Comparison of ENCODE assay signal across 8 cellular contexts in the genomic region with DNA sequence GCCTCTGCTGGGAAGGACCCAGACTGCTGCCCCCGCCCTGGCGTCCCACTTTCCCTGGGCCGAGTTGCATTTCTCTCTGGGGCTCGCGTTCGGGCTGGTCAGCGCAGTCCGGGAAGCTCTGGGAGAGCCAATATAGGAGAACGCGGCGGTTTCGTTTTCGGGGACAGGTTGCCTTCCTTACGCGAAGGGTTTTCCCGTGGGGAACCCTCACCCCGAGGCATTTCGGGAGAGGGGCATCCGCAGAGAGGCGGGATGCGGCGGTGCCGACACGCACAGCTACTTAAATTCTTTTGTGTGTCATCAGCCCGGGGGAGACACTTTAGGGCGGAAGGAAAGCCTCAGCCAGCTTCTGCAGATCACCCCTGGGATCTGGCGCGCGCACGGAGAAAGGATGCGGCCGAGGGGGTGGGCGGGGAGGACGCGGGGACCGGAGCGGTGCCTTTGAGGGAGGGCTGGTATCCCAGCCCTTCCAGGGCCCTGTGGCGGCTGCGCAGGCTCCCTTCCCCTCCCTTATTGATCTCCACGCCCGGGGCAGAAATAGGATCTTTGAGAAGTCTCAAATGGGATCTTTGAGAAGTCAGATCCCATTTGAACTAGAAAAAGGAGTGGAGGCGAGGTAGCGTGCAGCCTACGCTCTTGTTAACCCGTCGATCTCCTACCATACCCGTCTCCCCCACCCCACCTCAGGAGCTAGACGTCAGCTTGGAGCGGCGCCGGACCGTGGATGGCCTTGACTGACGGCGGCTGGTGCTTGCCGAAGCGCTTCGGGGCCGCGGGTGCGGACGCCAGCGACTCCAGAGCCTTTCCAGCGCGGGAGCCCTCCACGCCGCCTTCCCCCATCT. TPM values are rescaled to one million over a fixed set of nuclear protein-coding genes. Genes with fewer than 3 reads are reported as not detected.
DNase-seq lines count a peak whose midpoint lies in the region; ATAC-seq and TF ChIP-seq lines count a peak whose summit lies in the region.

No MANE protein-coding gene starts in this region.

- H3K4me3 ChIP-seq in PC-3 (ENCODE audit: low read length) (peak overlapping the region; percentile 100), coronary artery (peak overlapping the region; percentile 90), lower lobe of right lung (peak overlapping the region; percentile 79)

- H3K9ac ChIP-seq in PC-3 (ENCODE audit: low read length), result peak overlapping the region; percentile 94

- H3K9me3 Mint-ChIP-seq in type B pancreatic cell, result no peaks in the 10 kb centered on the region

- H3K27ac Mint-ChIP-seq in type B pancreatic cell, result peak overlapping the region; percentile 93

- TF ChIP-seq CTCF in PC-3 (conservative IDR thresholded peaks at IDR 0.05; ENCODE audit: low read depth, low read length), result no peak
- no peak for TF ChIP-seq CTCF in coronary artery (IDR thresholded peaks at IDR 0.05)
- TF ChIP-seq CTCF in lower lobe of right lung (IDR thresholded peaks at IDR 0.05), result no peak
- no peak for TF ChIP-seq CTCF in type B pancreatic cell (conservative IDR thresholded peaks at IDR 0.05)

- no peaks in the 10 kb centered on the region for H3F3A ChIP-seq in PC-3 (ENCODE audit: low read length, unreplicated experiment)

- peak overlapping the region; percentile 85 for H2AFZ ChIP-seq in PC-3 (ENCODE audit: low read length)

- CTCF ChIA-PET in PC-3 (lab: Charles Lee), result interaction anchor here (0.6 kb wide), 1 partner anchor 232 kb away, joined by 3 read pairs; no protein-coding TSS in a partner anchor

- H3K36me3 ChIP-seq in PC-3 (ENCODE audit: low read depth, low read length), result no peaks in the 10 kb centered on the region
- peaks cover 4% of the 10 kb centered on the region for H3K36me3 ChIP-seq in lower lobe of right lung

- ATAC-seq in GM18511 (IDR thresholded peaks at IDR 0.05; ENCODE audit: unreplicated experiment) (peak; percentile 13), PC-3 (peak; percentile 27), lower lobe of right lung (peak; percentile 9 to 17), GM18868 (IDR thresholded peaks at IDR 0.05; ENCODE audit: unreplicated experiment) (no peak), HG02763 (IDR thresholded peaks at IDR 0.05; ENCODE audit: unreplicated experiment) (no peak)

- BruUV-seq in PC-3 (replicated peaks; lab: Mats Ljungman, UMichigan), result TSS peak; percentile 49

- H3K4me3 Mint-ChIP-seq in type B pancreatic cell, result peak overlapping the region; percentile 93

- H3K79me2 ChIP-seq in PC-3 (ENCODE audit: low read length), result peaks cover 56% of the 10 kb centered on the region

- H3K9me2 ChIP-seq in PC-3 (replicated peaks; ENCODE audit: low read length), result no peaks in the 10 kb centered on the region

- H3K4me2 ChIP-seq in PC-3 (ENCODE audit: low read length), result peak overlapping the region; percentile 100

- H3K4me1 Mint-ChIP-seq in type B pancreatic cell (ENCODE audit: unreplicated experiment), result peaks cover 3% of the 10 kb centered on the region

- H3K27ac ChIP-seq in PC-3 (ENCODE audit: low read length), result peak overlapping the region; percentile 80
- peak overlapping the region; percentile 97 to 99 for H3K27ac ChIP-seq in coronary artery
- peak overlapping the region; percentile 97 for H3K27ac ChIP-seq in lower lobe of right lung

- POLR2A ChIA-PET in PC-3 (lab: Charles Lee; ENCODE audit: unreplicated experiment), result interaction anchor here (0.5 to 1.1 kb wide), 6 partner anchors 44 to 295 kb away, joined by 3 to 29 read pairs (median 3); no protein-coding TSS in a partner anchor

- H3K36me3 Mint-ChIP-seq in type B pancreatic cell, result peaks cover 25% of the 10 kb centered on the region

- intact Hi-C loops in PC-3 (cut with micrococcal nuclease), result loop anchor here (5.0 kb wide), 1 partner anchor 527 kb away; no protein-coding TSS in a partner anchor
- intact Hi-C loops in lower lobe of right lung (cut with DNase I), result no loop called here

- H3K9me3 ChIP-seq in PC-3 (ENCODE audit: low read length) (no peaks in the 10 kb centered on the region), lower lobe of right lung (no peaks in the 10 kb centered on the region)

- H3K27me3 ChIP-seq in PC-3 (ENCODE audit: low read length) (peaks cover 6% of the 10 kb centered on the region), lower lobe of right lung (ENCODE audit: low read depth) (peaks cover 62% of the 10 kb centered on the region)

- H3K4me1 ChIP-seq in PC-3 (ENCODE audit: insufficient read depth, low read length) (peaks cover 16% of the 10 kb centered on the region), lower lobe of right lung (peaks cover 30% of the 10 kb centered on the region)

- peak; percentile 59 for DNase-seq in PC-3
- peak; percentile 82 for DNase-seq in coronary artery (ENCODE audit: low spot score)
- peak; percentile 70 for DNase-seq in lower lobe of right lung
- DNase-seq in type B pancreatic cell (ENCODE audit: extremely low spot score, unreplicated experiment), result no peak
- no peak for DNase-seq in putamen (ENCODE audit: low spot score)

- H4K20me1 ChIP-seq in PC-3 (ENCODE audit: low read length), result peaks cover 33% of the 10 kb centered on the region; the same call in 1 of the 2 replicates

- H3K27me3 Mint-ChIP-seq in type B pancreatic cell, result peaks cover 85% of the 10 kb centered on the region

RNA-seq across cellular contexts. Expression of gene GATA6, which starts 1.3 kb away (rescaled TPM):
- total RNA-seq in PC-3 (2014; rRNA removed) (19.4 and 24.1 TPM in 2 replicates), lower lobe of right lung (22.1 TPM), type B pancreatic cell (ENCODE audit: low replicate concordance) (37.7 and 39.8 TPM in 2 replicates)

Comparison
In these comparisons a context has a peak if more than half of its experiments do, and no peak if none do; other contexts are left out.
1. ATAC-seq: peak in GM18511 (single experiment), PC-3 (single experiment) and lower lobe of right lung (2 of 2); none in GM18868 (single experiment) and HG02763 (single experiment).
2. DNase-seq: peak in PC-3 (single experiment), coronary artery (single experiment) and lower lobe of right lung (single experiment); none in type B pancreatic cell (single experiment) and putamen (single experiment).
3. Peak in every context shown above with its lines, with median percentiles within 50 percentile points of each other: H3K27ac ChIP-seq and H3K4me3 ChIP-seq.